9 cellular contexts compared by ENCODE assay signal in genomic region chr19:610071-610800, GRCh38.
DNase-seq lines count a peak whose midpoint lies in the region; ATAC-seq lines count a peak whose summit lies in the region.
"Had no signal": no experiment of that assay in that cellular context is flagged by ENCODE, and none has a peak within 500 bp of the region (broad histone marks: within the 10 kb centered on the region; RNA-seq: fewer than 3 reads in every experiment).

No MANE protein-coding gene starts in this region.

- peaks cover 7 to 21% of the 10 kb centered on the region in 2 donors for H3K4me1 Mint-ChIP-seq in effector memory CD8-positive, alpha-beta T cell (ENCODE audit: low read depth in 2 of 2)

- H3K4me3 Mint-ChIP-seq in effector memory CD8-positive, alpha-beta T cell = peak overlapping the region; percentile 77 to 84

- H3K9me3 Mint-ChIP-seq in effector memory CD8-positive, alpha-beta T cell = no peaks in the 10 kb centered on the region

- DNase-seq in GM19238 (ENCODE audit: insufficient read length, low spot score) (peak; percentile 37), T-helper 1 cell (peak in 3 of 5 donors; percentile 26 to 71 (median 45)), NK-92 (lab: John Stamatoyannopoulos, UW; ENCODE audit: unreplicated experiment) (no peak), NCI-H2081 treated with DMSO at 0.1 percent for 48 hours (lab: John Stamatoyannopoulos, UW) (no peak), GDM1 (lab: John Stamatoyannopoulos, UW) (no peak)
- DNase-seq in effector memory CD8-positive, alpha-beta T cell = peak; percentile 33 to 48 (median 37)
- DNase-seq in stimulated activated CD4-positive, alpha-beta T cell treated with anti-CD3 and anti-CD28 coated beads, Interleukin-4, amount 100 ng/mL, for 1 hour = peak; percentile 26
- DNase-seq: NCI-H446 treated with DMSO at 0.1 percent for 48 hours had no signal

- peak overlapping the region in 1 of 2 donors; percentile 53 for H3K27ac Mint-ChIP-seq in effector memory CD8-positive, alpha-beta T cell

- no peaks in the 10 kb centered on the region for H3K27me3 Mint-ChIP-seq in effector memory CD8-positive, alpha-beta T cell

- peak; percentile 60 for ATAC-seq in effector memory CD8-positive, alpha-beta T cell (replicated peaks)
- ATAC-seq in GM19455 (IDR thresholded peaks at IDR 0.05; ENCODE audit: unreplicated experiment) = no peak

- H3K36me3 Mint-ChIP-seq in effector memory CD8-positive, alpha-beta T cell (ENCODE audit: insufficient read depth) = peaks cover 9% of the 10 kb centered on the region

Comparison
In these comparisons a context has a peak if more than half of its experiments do, and no peak if none do; other contexts are left out.
1. DNase-seq: peak in GM19238 (single experiment), T-helper 1 cell (3 of 5), effector memory CD8-positive, alpha-beta T cell (3 of 3) and stimulated activated CD4-positive, alpha-beta T cell treated with anti-CD3 and anti-CD28 coated beads, Interleukin-4, amount 100 ng/mL, for 1 hour (single experiment); none in NK-92 (single experiment), NCI-H2081 treated with DMSO at 0.1 percent for 48 hours (single experiment) and GDM1 (single experiment).